ENCODE assay signal across 17 cellular contexts in genomic region chr6:163986313-163986712, GRCh38.
DNase-seq lines count a peak whose midpoint lies in the region; ATAC-seq and TF ChIP-seq lines count a peak whose summit lies in the region.
"Had no signal": no experiment of that assay in that cellular context is flagged by ENCODE, and none has a peak within 500 bp of the region (broad histone marks: within the 10 kb centered on the region; RNA-seq: fewer than 3 reads in every experiment).

No MANE protein-coding gene starts in this region.

- peaks cover 10% of the 10 kb centered on the region for H3K4me1 Mint-ChIP-seq in stimulated activated effector memory CD8-positive, alpha-beta T cell treated with anti-CD3 and anti-CD28 coated beads, Interleukin-12 subunit alpha, Interleukin-12 subunit beta, amount 100 ng/mL, for 72 hours
- H3K4me1 Mint-ChIP-seq: activated CD4-positive, alpha-beta T cell treated with anti-CD3 and anti-CD28 coated beads, Interleukin-2, amount 10 ng/mL, durations not matched to agents 7 days and 5 days had no signal

- H3K4me1 ChIP-seq in right cardiac atrium (ENCODE audit: control insufficient read depth, insufficient read depth, low read length) (peaks cover 3% of the 10 kb centered on the region), Peyer's patch (no peaks in the 10 kb centered on the region), tibial nerve (peaks cover 0 to 17% (median 5%) of the 10 kb centered on the region in 4 donors)

- no peak overlapping the region for H3K27ac ChIP-seq in brain microvascular endothelial cell
- H3K27ac ChIP-seq in right cardiac atrium (ENCODE audit: low read length), result peak overlapping the region; percentile 79
- H3K27ac ChIP-seq in Peyer's patch, result no peak overlapping the region
- H3K27ac ChIP-seq in tibial nerve, result peak overlapping the region in 1 of 4 donors; percentile 20

- 69% methylated on average over 5 of the region's 5 CpGs for WGBS in right cardiac atrium
- WGBS in tibial nerve, 2 donors, result 90 to 95% methylated on average over 5 of the region's 5 CpGs

- no peaks in the 10 kb centered on the region for H3K36me3 Mint-ChIP-seq in stimulated activated effector memory CD8-positive, alpha-beta T cell treated with anti-CD3 and anti-CD28 coated beads, Interleukin-12 subunit alpha, Interleukin-12 subunit beta, amount 100 ng/mL, for 72 hours

- no peak overlapping the region for H3K27ac Mint-ChIP-seq in stimulated activated effector memory CD8-positive, alpha-beta T cell treated with anti-CD3 and anti-CD28 coated beads, Interleukin-12 subunit alpha, Interleukin-12 subunit beta, amount 100 ng/mL, for 72 hours
- H3K27ac Mint-ChIP-seq: activated CD4-positive, alpha-beta T cell treated with anti-CD3 and anti-CD28 coated beads, Interleukin-2, amount 10 ng/mL, durations not matched to agents 7 days and 5 days had no signal

- in situ Hi-C loops in brain microvascular endothelial cell (cut with HindIII; ENCODE audit: low pct_ligation_motif_present, low sequenced_read_pairs), result no loop called here

- TF ChIP-seq POLR2A in Peyer's patch (IDR thresholded peaks at IDR 0.05) (no peak), tibial nerve (IDR thresholded peaks at IDR 0.05) (no peak)

- peak; percentile 69 to 88 for ATAC-seq in right cardiac atrium
- ATAC-seq in stimulated activated effector memory CD8-positive, alpha-beta T cell treated with anti-CD3 and anti-CD28 coated beads, Interleukin-12 subunit alpha, Interleukin-12 subunit beta, amount 100 ng/mL, for 72 hours, result peak; percentile 50
- ATAC-seq in HG03432 (IDR thresholded peaks at IDR 0.05; ENCODE audit: unreplicated experiment), result no peak
- ATAC-seq: GM12878 had no signal

- no peaks in the 10 kb centered on the region for H3K27me3 ChIP-seq in brain microvascular endothelial cell (replicated peaks)
- no peaks in the 10 kb centered on the region for H3K27me3 ChIP-seq in right cardiac atrium (ENCODE audit: control insufficient read depth, insufficient read depth)
- H3K27me3 ChIP-seq in Peyer's patch, result no peaks in the 10 kb centered on the region
- H3K27me3 ChIP-seq in tibial nerve, result no peaks in the 10 kb centered on the region
- H3K27me3 ChIP-seq: dorsolateral prefrontal cortex had no signal

- H3K4me3 Mint-ChIP-seq in stimulated activated effector memory CD8-positive, alpha-beta T cell treated with anti-CD3 and anti-CD28 coated beads, Interleukin-12 subunit alpha, Interleukin-12 subunit beta, amount 100 ng/mL, for 72 hours, result no peak overlapping the region
- H3K4me3 Mint-ChIP-seq: activated CD4-positive, alpha-beta T cell treated with anti-CD3 and anti-CD28 coated beads, Interleukin-2, amount 10 ng/mL, durations not matched to agents 7 days and 5 days had no signal

- TF ChIP-seq EP300 in tibial nerve (IDR thresholded peaks at IDR 0.05), result no peak

- TF ChIP-seq CTCF in brain microvascular endothelial cell (IDR thresholded peaks at IDR 0.05; ENCODE audit: low read depth, low read length, missing control alignments), result no peak
- no peak for TF ChIP-seq CTCF in Peyer's patch (IDR thresholded peaks at IDR 0.05)
- TF ChIP-seq CTCF in tibial nerve (IDR thresholded peaks at IDR 0.05), result no peak

- intact Hi-C loops in right cardiac atrium (cut with DNase I), result no loop called here

- H3K9me3 Mint-ChIP-seq in stimulated activated effector memory CD8-positive, alpha-beta T cell treated with anti-CD3 and anti-CD28 coated beads, Interleukin-12 subunit alpha, Interleukin-12 subunit beta, amount 100 ng/mL, for 72 hours, result no peaks in the 10 kb centered on the region
- H3K9me3 Mint-ChIP-seq: activated CD4-positive, alpha-beta T cell treated with anti-CD3 and anti-CD28 coated beads, Interleukin-2, amount 10 ng/mL, durations not matched to agents 7 days and 5 days had no signal

- H3K4me3 ChIP-seq in brain microvascular endothelial cell (ENCODE audit: low read depth, low read length), result no peak overlapping the region
- no peak overlapping the region for H3K4me3 ChIP-seq in right cardiac atrium (ENCODE audit: low read length)
- H3K4me3 ChIP-seq in Peyer's patch, result no peak overlapping the region
- H3K4me3 ChIP-seq in tibial nerve, result no peak overlapping the region
- H3K4me3 ChIP-seq: dorsolateral prefrontal cortex, GM12878 had no signal

- no peaks in the 10 kb centered on the region for H3K36me3 ChIP-seq in brain microvascular endothelial cell (replicated peaks)
- H3K36me3 ChIP-seq in Peyer's patch, result no peaks in the 10 kb centered on the region
- H3K36me3 ChIP-seq in tibial nerve, result no peaks in the 10 kb centered on the region

- H3K9me3 ChIP-seq in right cardiac atrium (ENCODE audit: control insufficient read depth, low read length) (no peaks in the 10 kb centered on the region), Peyer's patch (no peaks in the 10 kb centered on the region), tibial nerve (no peaks in the 10 kb centered on the region)

- DNase-seq in LHCN-M2 (ENCODE audit: low read depth) (peak; percentile 1), brain microvascular endothelial cell (peak; percentile 38), right cardiac atrium (peak in 2 of 3 donors; percentile 46 to 59), Peyer's patch (no peak), tibial nerve (ENCODE audit: low spot score in 2 of 2) (no peak)
- no peak for DNase-seq in stimulated activated effector memory CD8-positive, alpha-beta T cell treated with anti-CD3 and anti-CD28 coated beads, Interleukin-12 subunit alpha, Interleukin-12 subunit beta, amount 100 ng/mL, for 72 hours (ENCODE audit: low spot score in 2 of 2)
- DNase-seq: activated CD4-positive, alpha-beta T cell treated with anti-CD3 and anti-CD28 coated beads, Interleukin-2, amount 10 ng/mL, durations not matched to agents 7 days and 5 days; activated gamma-delta T cell treated with Interleukin-2 at 50 U/mL for 16 hours; AML-193; dorsolateral prefrontal cortex; erythroblast; head of caudate nucleus; kidney; NCI-H2081 treated with DMSO at 0.1 percent for 48 hours; substantia nigra had no signal

Comparison
In these comparisons a context has a peak if more than half of its experiments do, and no peak if none do; other contexts are left out.
1. DNase-seq: peak in LHCN-M2 (single experiment), brain microvascular endothelial cell (single experiment) and right cardiac atrium (2 of 3); none in stimulated activated effector memory CD8-positive, alpha-beta T cell treated with anti-CD3 and anti-CD28 coated beads, Interleukin-12 subunit alpha, Interleukin-12 subunit beta, amount 100 ng/mL, for 72 hours (0 of 2), Peyer's patch (0 of 3) and tibial nerve (0 of 2).